18 cellular contexts compared by ENCODE assay signal in the genomic region with DNA sequence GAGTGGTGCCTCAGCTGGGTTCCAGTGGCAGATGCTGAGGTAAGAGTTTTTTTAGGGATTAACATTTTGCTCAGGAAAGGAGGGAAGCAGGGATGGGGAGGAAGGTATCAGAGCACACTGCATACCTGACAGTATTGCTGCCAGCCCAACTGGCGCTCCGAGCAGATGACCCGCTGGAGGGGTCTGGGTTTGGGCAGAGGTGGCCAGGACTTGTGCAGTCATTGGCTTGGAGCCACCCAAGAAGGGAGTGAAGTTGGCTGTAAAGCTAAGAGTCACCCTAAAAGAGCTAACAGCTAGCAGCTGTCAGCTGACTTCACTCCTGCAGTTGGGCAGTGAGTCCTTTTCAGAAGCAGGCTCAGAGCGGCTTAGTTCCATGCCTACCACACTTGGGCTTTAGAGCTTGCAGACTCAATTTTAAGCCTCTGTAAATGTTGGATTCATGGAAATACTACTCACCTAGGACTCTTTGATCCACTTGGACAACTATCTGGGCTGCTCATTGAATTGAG.
"Had no signal": no experiment of that assay in that cellular context is flagged by ENCODE, and none has a peak within 500 bp of the region (broad histone marks: within the 10 kb centered on the region; RNA-seq: fewer than 3 reads in every experiment).

No MANE protein-coding gene starts in this region.

- H3K4me3 ChIP-seq: adrenal gland, cardiac muscle cell, esophagus squamous epithelium, left ventricle myocardium inferior, ovary had no signal

- H3K4me3 Mint-ChIP-seq: activated naive CD4-positive, alpha-beta T cell treated with anti-CD3 and anti-CD28 coated beads, Interleukin-2, amount 50 U/mL, for 24 hours; activated T-cell treated with anti-CD3 and anti-CD28 coated beads, Interleukin-2, amount 50 U/mL, for 24 hours; memory B cell; nephron; stimulated activated memory B cell treated with anti-CD40 and anti-IgM and Interleukin-4, amounts not matched to agents 10 μg/mL and 1 μg/mL and 100 μg/mL, for 72 hours; T-cell had no signal

- H3K36me3 Mint-ChIP-seq: activated naive CD4-positive, alpha-beta T cell treated with anti-CD3 and anti-CD28 coated beads, Interleukin-2, amount 50 U/mL, for 24 hours; memory B cell; stimulated activated memory B cell treated with anti-CD40 and anti-IgM and Interleukin-4, amounts not matched to agents 10 μg/mL and 1 μg/mL and 100 μg/mL, for 72 hours; T-cell had no signal

- H3K9me3 Mint-ChIP-seq: activated naive CD4-positive, alpha-beta T cell treated with anti-CD3 and anti-CD28 coated beads, Interleukin-2, amount 50 U/mL, for 24 hours; activated T-cell treated with anti-CD3 and anti-CD28 coated beads, Interleukin-2, amount 50 U/mL, for 24 hours; memory B cell; stimulated activated memory B cell treated with anti-CD40 and anti-IgM and Interleukin-4, amounts not matched to agents 10 μg/mL and 1 μg/mL and 100 μg/mL, for 72 hours had no signal

- H3K4me1 ChIP-seq: adrenal gland had no signal

- DNase-seq: activated CD4-positive, CD25-positive, alpha-beta regulatory T cell treated with anti-CD3 and anti-CD28 coated beads, Interleukin-2, amount 50 U/mL, for 72 hours; activated effector memory CD4-positive, alpha-beta T cell treated with Interleukin-2 at 50 U/mL for 16 hours; activated T-cell treated with anti-CD3 and anti-CD28 coated beads, Interleukin-2, amount 50 U/mL, for 24 hours; esophagus squamous epithelium; glutamatergic neuron; hypothalamus; kidney; left ventricle myocardium inferior; ovary; stimulated activated CD4-positive, alpha-beta T cell treated with anti-CD3 and anti-CD28 coated beads, Interleukin-2, amount 100 ng/mL, for 48 hours; T-cell; T-helper 9 cell had no signal

- H3K36me3 ChIP-seq: adrenal gland, cardiac muscle cell, esophagus squamous epithelium, left ventricle myocardium inferior, ovary had no signal

- H3K9me3 ChIP-seq: adrenal gland, esophagus squamous epithelium, ovary had no signal

- H3K4me1 Mint-ChIP-seq: activated naive CD4-positive, alpha-beta T cell treated with anti-CD3 and anti-CD28 coated beads, Interleukin-2, amount 50 U/mL, for 24 hours; nephron had no signal

- H3K27me3 ChIP-seq: adrenal gland, ovary had no signal

- H3K27ac Mint-ChIP-seq: activated naive CD4-positive, alpha-beta T cell treated with anti-CD3 and anti-CD28 coated beads, Interleukin-2, amount 50 U/mL, for 24 hours; activated T-cell treated with anti-CD3 and anti-CD28 coated beads, Interleukin-2, amount 50 U/mL, for 24 hours; memory B cell; nephron; stimulated activated memory B cell treated with anti-CD40 and anti-IgM and Interleukin-4, amounts not matched to agents 10 μg/mL and 1 μg/mL and 100 μg/mL, for 72 hours; T-cell had no signal

- H3K27ac ChIP-seq: adrenal gland, cardiac muscle cell, esophagus squamous epithelium, left ventricle myocardium inferior, ovary had no signal
